ENCODE assay signal across 19 cellular contexts in genomic region chr17:42848093-42848492, GRCh38. TPM values are rescaled to one million over a fixed set of nuclear protein-coding genes. Genes with fewer than 3 reads are reported as not detected.
DNase-seq lines count a peak whose midpoint lies in the region; ATAC-seq and TF ChIP-seq lines count a peak whose summit lies in the region.
"Had no signal": no experiment of that assay in that cellular context is flagged by ENCODE, and none has a peak within 500 bp of the region (broad histone marks: within the 10 kb centered on the region; RNA-seq: fewer than 3 reads in every experiment).

No MANE protein-coding gene starts in this region.

- no peaks in the 10 kb centered on the region for H3K9me3 ChIP-seq in osteoblast (ENCODE audit: low read depth, low read length)
- H3K9me3 ChIP-seq: HAP-1 had no signal

- no peak overlapping the region for H3K4me3 ChIP-seq in osteoblast (ENCODE audit: insufficient read depth, low read length)
- H3K4me3 ChIP-seq: HAP-1 had no signal

- DNase-seq in NCI-H748 (lab: John Stamatoyannopoulos, UW; ENCODE audit: unreplicated experiment) (peak; percentile 37), NCI-H774 (lab: John Stamatoyannopoulos, UW) (peak; percentile 31), osteoblast (ENCODE audit: insufficient read length, low spot score, missing footprints) (peak; percentile 83), NCI-H510A treated with DMSO at 0.1 percent for 48 hours (lab: John Stamatoyannopoulos, UW) (no peak)
- DNase-seq: C1 segment of cervical spinal cord; Calu3; CD4-positive, alpha-beta memory T cell; COR-L47; DMS53; DMS79 treated with DMSO at 0.1 percent for 48 hours; GF-D8; GOT3; HFFc6 had no signal

- H3K4me1 ChIP-seq in osteoblast (ENCODE audit: insufficient read depth, low read length): peaks cover 16% of the 10 kb centered on the region
- H3K4me1 ChIP-seq: HAP-1 had no signal

- peaks cover 24% of the 10 kb centered on the region for H4K20me1 ChIP-seq in osteoblast (ENCODE audit: insufficient read depth, low read length)

- H3K36me3 ChIP-seq in osteoblast (ENCODE audit: insufficient read depth, low read length): peaks cover 16% of the 10 kb centered on the region

- TF ChIP-seq CTCF in osteoblast (IDR thresholded peaks at IDR 0.05; ENCODE audit: extremely low read depth, low read depth, low read length): no peak

- no peak overlapping the region for H3K27ac ChIP-seq in osteoblast (ENCODE audit: low read depth, low read length)

- no peak overlapping the region for H2AFZ ChIP-seq in osteoblast (ENCODE audit: low read length)

- peaks cover 21% of the 10 kb centered on the region for H3K27me3 ChIP-seq in osteoblast (ENCODE audit: insufficient read depth, low read length)

- ATAC-seq in HG03039 (IDR thresholded peaks at IDR 0.05; ENCODE audit: unreplicated experiment) (no peak), HG02798 (IDR thresholded peaks at IDR 0.05; ENCODE audit: poor library complexity, unreplicated experiment) (no peak)

- no peaks in the 10 kb centered on the region for H3K79me2 ChIP-seq in osteoblast (ENCODE audit: insufficient read depth, low read length)

- H3K4me2 ChIP-seq in osteoblast (ENCODE audit: insufficient read depth, low read length): no peak overlapping the region

RNA-seq across cellular contexts. Expression of gene AOC3, which starts 2.9 kb away (rescaled TPM):
- under 0.01 TPM in 1 of 2 replicates, not detected in the other for total RNA-seq in osteoblast

RNA-seq across cellular contexts. Expression of gene AOC2, which starts 3.7 kb away (rescaled TPM):
- 0.72 and 0.88 TPM in 2 replicates for total RNA-seq in osteoblast
- total RNA-seq: A172, G401 had no signal

RNA-seq across cellular contexts. Expression of gene PSME3, which starts 14.9 kb away (rescaled TPM):
- total RNA-seq in osteoblast: 79.9 and 81.1 TPM in 2 replicates

RNA-seq across cellular contexts. Expression of gene BECN1, which starts 24.0 kb away (rescaled TPM):
- 94.8 and 104 TPM in 2 replicates for total RNA-seq in osteoblast

RNA-seq across cellular contexts. Expression of gene CNTD1, which starts 49.4 kb away (rescaled TPM):
- total RNA-seq in osteoblast: 0.88 TPM in 1 of 2 replicates, not detected in the other
- total RNA-seq: A673; CD4-positive, alpha-beta memory T cell; G401 had no signal
